Comparison of ENCODE assay signal across 9 cellular contexts in the genomic region with DNA sequence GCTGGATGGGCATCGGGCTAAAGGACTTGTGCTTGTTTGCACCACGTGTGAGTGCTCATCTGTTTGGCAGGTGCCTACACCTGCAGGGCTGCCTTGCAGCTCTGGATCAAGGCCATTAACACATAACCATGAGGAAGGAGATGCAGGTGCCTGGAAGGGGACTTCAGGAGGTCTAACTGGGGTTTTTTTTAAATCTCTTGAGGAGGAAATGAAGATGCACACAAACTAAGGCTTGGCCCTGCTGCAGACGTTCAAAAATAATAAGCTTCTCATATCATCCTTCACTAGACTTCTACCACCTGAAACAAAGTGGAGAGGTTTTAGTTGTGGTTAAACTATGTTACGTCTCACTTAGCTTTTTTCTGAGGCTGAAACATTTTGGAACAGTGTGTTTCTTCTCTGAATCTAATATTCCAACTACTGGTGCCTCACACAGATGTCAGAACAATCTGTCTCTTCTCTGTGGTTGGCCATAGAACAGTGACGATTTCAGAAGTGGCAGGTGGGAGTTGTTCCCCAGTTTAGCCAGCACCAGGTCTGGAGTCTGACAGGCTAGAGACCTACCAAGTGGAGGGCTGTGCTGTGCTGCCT. TPM values are rescaled to one million over a fixed set of nuclear protein-coding genes. Genes with fewer than 3 reads are reported as not detected.
DNase-seq lines count a peak whose midpoint lies in the region; ATAC-seq and TF ChIP-seq lines count a peak whose summit lies in the region.
"Had no signal": no experiment of that assay in that cellular context is flagged by ENCODE, and none has a peak within 500 bp of the region (broad histone marks: within the 10 kb centered on the region; RNA-seq: fewer than 3 reads in every experiment).

No MANE protein-coding gene starts in this region.

- peaks cover 2% of the 10 kb centered on the region for H3K27me3 Mint-ChIP-seq in activated naive CD8-positive, alpha-beta T cell treated with anti-CD3 and anti-CD28 coated beads, Interleukin-2, amount 50 U/mL, for 24 hours

- H3K4me3 Mint-ChIP-seq in activated naive CD8-positive, alpha-beta T cell treated with anti-CD3 and anti-CD28 coated beads, Interleukin-2, amount 50 U/mL, for 24 hours = peak overlapping the region; percentile 51

- WGBS in tibial nerve, 2 donors = 85 to 86% methylated on average over 5 of the region's 5 CpGs

- H3K27ac ChIP-seq in tibial nerve = no peak overlapping the region
- H3K27ac ChIP-seq: gastrocnemius medialis had no signal

- H3K4me1 Mint-ChIP-seq in activated naive CD8-positive, alpha-beta T cell treated with anti-CD3 and anti-CD28 coated beads, Interleukin-2, amount 50 U/mL, for 24 hours = peaks cover 61% of the 10 kb centered on the region

- TF ChIP-seq CTCF in tibial nerve (IDR thresholded peaks at IDR 0.05) = no peak

- peaks cover 0 to 27% (median 0%) of the 10 kb centered on the region in 4 donors for H3K4me1 ChIP-seq in tibial nerve

- no peaks in the 10 kb centered on the region for H3K27me3 ChIP-seq in tibial nerve
- H3K27me3 ChIP-seq: gastrocnemius medialis had no signal

- ATAC-seq in GM21526 (IDR thresholded peaks at IDR 0.05; ENCODE audit: low FRiP score, unreplicated experiment) = peak; percentile 66
- ATAC-seq in HG03460 (IDR thresholded peaks at IDR 0.05; ENCODE audit: unreplicated experiment) = peak; percentile 50
- peak; percentile 44 for ATAC-seq in activated naive CD8-positive, alpha-beta T cell treated with anti-CD3 and anti-CD28 coated beads, Interleukin-2, amount 50 U/mL, for 24 hours
- no peak for ATAC-seq in HG03565 (IDR thresholded peaks at IDR 0.05; ENCODE audit: unreplicated experiment)
- ATAC-seq: gastrocnemius medialis had no signal

- H3K27ac Mint-ChIP-seq in activated naive CD8-positive, alpha-beta T cell treated with anti-CD3 and anti-CD28 coated beads, Interleukin-2, amount 50 U/mL, for 24 hours = peak overlapping the region; percentile 80

- no peaks in the 10 kb centered on the region for H3K9me3 ChIP-seq in tibial nerve
- H3K9me3 ChIP-seq: gastrocnemius medialis had no signal

- H3K4me3 ChIP-seq in tibial nerve = no peak overlapping the region
- H3K4me3 ChIP-seq: gastrocnemius medialis had no signal

- TF ChIP-seq EP300 in tibial nerve (IDR thresholded peaks at IDR 0.05) = no peak

- peaks cover 89% of the 10 kb centered on the region for H3K36me3 Mint-ChIP-seq in activated naive CD8-positive, alpha-beta T cell treated with anti-CD3 and anti-CD28 coated beads, Interleukin-2, amount 50 U/mL, for 24 hours (ENCODE audit: low read depth)

- peaks cover 0 to 10% (median 0%) of the 10 kb centered on the region in 3 donors for H3K36me3 ChIP-seq in tibial nerve

- TF ChIP-seq POLR2A in tibial nerve (IDR thresholded peaks at IDR 0.05) = no peak

- peak; percentile 8 for DNase-seq in NCI-H1105 treated with DMSO at 0.1 percent for 48 hours (lab: John Stamatoyannopoulos, UW)
- DNase-seq in NCI-H1105 (lab: John Stamatoyannopoulos, UW) = no peak
- DNase-seq in activated naive CD8-positive, alpha-beta T cell treated with anti-CD3 and anti-CD28 coated beads, Interleukin-2, amount 50 U/mL, for 24 hours = no peak
- no peak for DNase-seq in tibial nerve (ENCODE audit: low spot score in 2 of 2)
- no peak for DNase-seq in foreskin melanocyte
- DNase-seq: gastrocnemius medialis had no signal

- H3K9me3 Mint-ChIP-seq in activated naive CD8-positive, alpha-beta T cell treated with anti-CD3 and anti-CD28 coated beads, Interleukin-2, amount 50 U/mL, for 24 hours = no peaks in the 10 kb centered on the region

RNA-seq across cellular contexts. Expression of a gene that starts 36.5 kb away (rescaled TPM):
- total RNA-seq in tibial nerve = 10 to 100 TPM in 3 of 4 donors, 1 to 10 TPM in 1; 8.7 to 36.5 (median 25.8) TPM
